ENCODE assay signal across 8 cellular contexts in the genomic region with DNA sequence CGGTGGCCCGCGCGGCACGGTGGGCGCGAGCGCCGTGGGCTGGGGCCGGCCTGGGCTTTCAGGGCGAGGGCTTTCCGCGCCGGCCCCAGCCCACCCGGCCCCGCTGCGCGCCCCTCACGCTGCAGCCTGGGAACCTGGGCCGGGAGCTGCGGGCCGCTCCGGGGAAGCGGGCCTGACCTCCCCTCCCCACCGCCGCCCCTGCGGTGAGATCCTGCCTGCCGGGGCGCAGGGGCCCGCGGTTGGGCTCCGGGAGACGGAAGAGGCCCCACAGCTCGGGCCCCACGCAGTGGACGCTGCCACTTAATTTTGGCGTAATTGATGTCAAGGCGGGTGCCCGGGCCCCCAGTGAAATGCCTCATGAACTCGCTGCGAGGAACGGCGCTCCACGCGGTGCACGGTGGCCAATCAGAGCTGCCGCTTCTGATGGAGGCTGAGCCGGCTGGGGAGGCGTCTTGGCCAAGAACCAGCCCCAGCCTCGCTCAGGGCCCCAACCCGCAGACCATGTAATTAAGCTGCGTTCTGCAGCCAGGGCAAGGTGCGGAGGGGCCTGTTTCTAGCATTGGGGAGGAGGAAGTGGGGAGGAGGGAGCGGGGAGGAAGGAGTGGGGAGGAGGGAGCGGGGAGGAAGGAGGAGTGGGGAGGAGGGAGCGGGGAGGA.
DNase-seq lines count a peak whose midpoint lies in the region; ATAC-seq and TF ChIP-seq lines count a peak whose summit lies in the region.

No MANE protein-coding gene starts in this region.

- H3K27me3 ChIP-seq in heart left ventricle = peaks cover 3 to 32% (median 14%) of the 10 kb centered on the region in 9 donors

- no peak for TF ChIP-seq POLR2A in heart left ventricle (IDR thresholded peaks at IDR 0.05)

- H3K4me3 ChIP-seq in heart left ventricle (peak overlapping the region in 11 of 12 donors; percentile 49 to 80 (median 63)), urinary bladder (ENCODE audit: low read depth, low read length) (peak overlapping the region; percentile 60)

- DNase-seq in Caki2 (ENCODE audit: low read depth) (peak; percentile 53), NCI-H1694 treated with DMSO at 0.1 percent for 48 hours (lab: John Stamatoyannopoulos, UW) (peak; percentile 2), heart left ventricle (peak in 4 of 5 donors; percentile 33 to 65 (median 44)), putamen (ENCODE audit: low spot score) (peak; percentile 45)
- DNase-seq in activated T-helper 1 cell treated with anti-CD3 and anti-CD28 coated beads, Interleukin-12 subunit alpha, Interleukin-12 subunit beta, Interleukin-2, Interleukin-4 antibody, amounts not matched to agents 30 ng/mL and 10 ng/mL and 1 ng/mL, durations not matched to agents 14 hours and 24 hours and 36 hours (ENCODE audit: low spot score) = peak; percentile 26

- intact Hi-C loops in activated T-helper 1 cell treated with anti-CD3 and anti-CD28 coated beads, Interleukin-12 subunit alpha, Interleukin-12 subunit beta, Interleukin-2, Interleukin-4 antibody, amounts not matched to agents 30 ng/mL and 10 ng/mL and 1 ng/mL, durations not matched to agents 14 hours and 24 hours and 36 hours (cut with micrococcal nuclease) = no loop called here
- intact Hi-C loops in heart left ventricle (cut with DNase I) = loop anchor here in 1 of 10 donors (5.0 kb wide), 1 partner anchor 54 kb away; no protein-coding TSS in a partner anchor

- no peak for TF ChIP-seq CTCF in heart left ventricle (IDR thresholded peaks at IDR 0.05)

- H3K27me3 Mint-ChIP-seq in activated T-helper 1 cell treated with anti-CD3 and anti-CD28 coated beads, Interleukin-12 subunit alpha, Interleukin-12 subunit beta, Interleukin-2, Interleukin-4 antibody, amounts not matched to agents 30 ng/mL and 10 ng/mL and 1 ng/mL, durations not matched to agents 14 hours and 24 hours and 36 hours (ENCODE audit: insufficient read depth) = peaks cover 2% of the 10 kb centered on the region

- H3K27ac Mint-ChIP-seq in activated T-helper 1 cell treated with anti-CD3 and anti-CD28 coated beads, Interleukin-12 subunit alpha, Interleukin-12 subunit beta, Interleukin-2, Interleukin-4 antibody, amounts not matched to agents 30 ng/mL and 10 ng/mL and 1 ng/mL, durations not matched to agents 14 hours and 24 hours and 36 hours = peak overlapping the region; percentile 83

- H3K9me3 Mint-ChIP-seq in activated T-helper 1 cell treated with anti-CD3 and anti-CD28 coated beads, Interleukin-12 subunit alpha, Interleukin-12 subunit beta, Interleukin-2, Interleukin-4 antibody, amounts not matched to agents 30 ng/mL and 10 ng/mL and 1 ng/mL, durations not matched to agents 14 hours and 24 hours and 36 hours = no peaks in the 10 kb centered on the region

- ATAC-seq in heart left ventricle (peak in 1 of 4 donors; percentile 53), HG02852 (IDR thresholded peaks at IDR 0.05; ENCODE audit: unreplicated experiment) (no peak), GM19455 (IDR thresholded peaks at IDR 0.05; ENCODE audit: unreplicated experiment) (no peak)

- H3K4me1 ChIP-seq in heart left ventricle (peaks cover 0 to 15% (median 1%) of the 10 kb centered on the region in 12 donors), urinary bladder (ENCODE audit: insufficient read depth) (no peaks in the 10 kb centered on the region)

- in situ Hi-C loops in Caki2 (cut with HindIII; ENCODE audit: low pct_unique_long_range_greater_than_20kb, low sequenced_read_pairs) = no loop called here

- WGBS in heart left ventricle, 4 donors = 4 to 12% (median 4%) methylated on average over 19 to 56 of the region's 56 CpGs
- 4% methylated on average over 56 of the region's 56 CpGs for WGBS in urinary bladder

- H3K36me3 Mint-ChIP-seq in activated T-helper 1 cell treated with anti-CD3 and anti-CD28 coated beads, Interleukin-12 subunit alpha, Interleukin-12 subunit beta, Interleukin-2, Interleukin-4 antibody, amounts not matched to agents 30 ng/mL and 10 ng/mL and 1 ng/mL, durations not matched to agents 14 hours and 24 hours and 36 hours (ENCODE audit: low read depth) = no peaks in the 10 kb centered on the region

- H3K27ac ChIP-seq in heart left ventricle (peak overlapping the region in 4 of 12 donors; percentile 47 to 85 (median 68)), urinary bladder (ENCODE audit: low read depth) (no peak overlapping the region)

- no peaks in the 10 kb centered on the region for H3K4me1 Mint-ChIP-seq in activated T-helper 1 cell treated with anti-CD3 and anti-CD28 coated beads, Interleukin-12 subunit alpha, Interleukin-12 subunit beta, Interleukin-2, Interleukin-4 antibody, amounts not matched to agents 30 ng/mL and 10 ng/mL and 1 ng/mL, durations not matched to agents 14 hours and 24 hours and 36 hours (ENCODE audit: low read depth)

- peaks cover 0 to 4% (median 0%) of the 10 kb centered on the region in 12 donors for H3K9me3 ChIP-seq in heart left ventricle

- H3K36me3 ChIP-seq in heart left ventricle = no peaks in the 10 kb centered on the region
- H3K36me3 ChIP-seq in urinary bladder (ENCODE audit: insufficient read depth) = no peaks in the 10 kb centered on the region

- H3K4me3 Mint-ChIP-seq in activated T-helper 1 cell treated with anti-CD3 and anti-CD28 coated beads, Interleukin-12 subunit alpha, Interleukin-12 subunit beta, Interleukin-2, Interleukin-4 antibody, amounts not matched to agents 30 ng/mL and 10 ng/mL and 1 ng/mL, durations not matched to agents 14 hours and 24 hours and 36 hours = peak overlapping the region; percentile 72

Comparison
In these comparisons a context has a peak if more than half of its experiments do, and no peak if none do; other contexts are left out.
1. DNase-seq: peak in every context shown above with its lines; median percentile 53 in Caki2; 45 in putamen; 44 in heart left ventricle; 26 in activated T-helper 1 cell treated with anti-CD3 and anti-CD28 coated beads, Interleukin-12 subunit alpha, Interleukin-12 subunit beta, Interleukin-2, Interleukin-4 antibody, amounts not matched to agents 30 ng/mL and 10 ng/mL and 1 ng/mL, durations not matched to agents 14 hours and 24 hours and 36 hours; 2 in NCI-H1694 treated with DMSO at 0.1 percent for 48 hours.